Comparison of ENCODE assay signal across 1 cellular context in the genomic region with DNA sequence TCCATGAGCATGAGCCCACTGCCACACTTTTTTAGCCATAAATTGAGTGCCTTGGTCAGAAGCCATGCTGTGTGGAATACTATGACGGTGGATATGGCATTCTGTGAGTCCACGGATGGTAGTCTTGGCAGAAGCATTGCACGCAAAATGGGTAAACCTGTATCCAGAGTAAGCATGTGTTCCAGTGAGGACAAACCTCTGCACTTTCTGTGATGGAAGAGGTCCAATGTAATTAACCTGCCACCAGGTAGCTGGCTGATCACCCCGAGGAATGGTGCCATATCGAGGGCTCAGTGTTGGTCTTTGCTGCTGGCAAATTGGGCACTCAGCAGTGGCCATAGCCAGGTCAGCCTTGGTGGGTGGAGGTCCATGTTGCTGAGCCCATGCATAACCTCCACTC. TPM values are rescaled to one million over a fixed set of nuclear protein-coding genes. Genes with fewer than 3 reads are reported as not detected.
"Had no signal": no experiment of that assay in that cellular context is flagged by ENCODE, and none has a peak within 500 bp of the region (broad histone marks: within the 10 kb centered on the region; RNA-seq: fewer than 3 reads in every experiment).

No MANE protein-coding gene starts in this region.

RNA-seq across cellular contexts. Expression of a gene that starts 37.0 kb away (rescaled TPM):
- total RNA-seq: HT1080 had no signal
